In the genomic region with DNA sequence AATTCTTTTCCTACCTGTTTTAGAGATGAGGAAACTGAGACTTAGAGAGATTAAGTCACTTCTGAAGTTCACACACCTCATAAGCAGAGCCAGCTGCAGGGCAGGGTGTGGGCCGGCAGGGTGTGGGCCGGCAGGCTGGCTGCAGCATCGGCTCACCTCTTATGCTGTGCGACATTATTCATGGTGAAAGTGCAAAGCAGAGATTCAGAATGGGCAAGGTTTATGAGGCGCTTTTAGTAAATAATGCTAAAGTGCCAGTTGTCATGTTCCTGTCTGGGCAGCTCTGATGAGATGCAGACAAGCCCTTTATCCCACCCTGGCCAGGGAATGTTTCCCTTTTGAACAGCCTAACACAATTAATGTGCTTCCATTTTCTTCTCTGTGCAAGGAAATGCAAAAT, we compare ENCODE assay signal across 17 cellular contexts. TPM values are rescaled to one million over a fixed set of nuclear protein-coding genes. Genes with fewer than 3 reads are reported as not detected.
DNase-seq lines count a peak whose midpoint lies in the region; ATAC-seq and TF ChIP-seq lines count a peak whose summit lies in the region.
"Had no signal": no experiment of that assay in that cellular context is flagged by ENCODE, and none has a peak within 500 bp of the region (broad histone marks: within the 10 kb centered on the region; RNA-seq: fewer than 3 reads in every experiment).

No MANE protein-coding gene starts in this region.

- POLR2A ChIA-PET in PC-3 (lab: Charles Lee; ENCODE audit: unreplicated experiment) (no interaction called here), SK-N-SH (lab: Yijun Ruan, JAX) (no interaction called here)

- H3K9me3 ChIP-seq in PC-3 (ENCODE audit: low read length) (no peaks in the 10 kb centered on the region), SK-N-SH (no peaks in the 10 kb centered on the region), colonic mucosa (no peaks in the 10 kb centered on the region), neural progenitor cell (ENCODE audit: low read depth) (no peaks in the 10 kb centered on the region)
- H3K9me3 ChIP-seq: Caco-2, SJSA1 had no signal

- H3K27me3 Mint-ChIP-seq in neural progenitor cell (ENCODE audit: insufficient read depth, low read depth), result no peaks in the 10 kb centered on the region

- H3K27me3 ChIP-seq in PC-3 (ENCODE audit: low read length) (no peaks in the 10 kb centered on the region), SK-N-SH (ENCODE audit: insufficient read depth) (0 out of 2 replicates have a peak, but pooled peaks cover 6% of the 10 kb centered on the region), colonic mucosa (no peaks in the 10 kb centered on the region), neural progenitor cell (no peaks in the 10 kb centered on the region)

- H3K4me3 Mint-ChIP-seq in neural progenitor cell, result no peak overlapping the region
- H3K4me3 Mint-ChIP-seq: HFFc6 had no signal

- H3K4me1 Mint-ChIP-seq in neural progenitor cell, result no peaks in the 10 kb centered on the region

- H2AFZ ChIP-seq in PC-3 (ENCODE audit: low read length) (peak overlapping the region; percentile 54; the same call in 1 of the 2 replicates), SK-N-SH (ENCODE audit: low read depth) (no peak overlapping the region), neural progenitor cell (replicated peaks) (no peak overlapping the region)

- DNase-seq in PC-3 (peak; percentile 53), SK-N-SH (peak; percentile 58), colonic mucosa (peak; percentile 69), left colon (peak; percentile 65 to 80), retina (no peak), neural progenitor cell (ENCODE audit: low spot score) (no peak)
- no peak for DNase-seq in stimulated activated CD4-positive, alpha-beta T cell treated with anti-CD3 and anti-CD28 coated beads, Interleukin-2, amount 100 ng/mL, for 24 hours
- DNase-seq: Caco-2; DMS153; HFFc6; NCI-H1048; NCI-H226; NK-92 treated with Interleukin-12 subunit alpha and Interleukin-12 subunit beta, amount 100 ng/mL, for 24 hours had no signal

- TF ChIP-seq CTCF in PC-3 (conservative IDR thresholded peaks at IDR 0.05; ENCODE audit: low read depth, low read length) (0 out of 2 replicates have a peak, but pooled peaks have one; percentile 18), SK-N-SH (IDR thresholded peaks at IDR 0.05) (no peak), colonic mucosa (IDR thresholded peaks at IDR 0.05) (peak; percentile 25), neural progenitor cell (IDR thresholded peaks at IDR 0.05) (no peak)

- H3K27ac ChIP-seq in PC-3 (ENCODE audit: low read length) (no peak overlapping the region), SK-N-SH (ENCODE audit: low read depth in 2 of 2, low read length in 1 of 2) (peak overlapping the region in 1 of 2 experiments; percentile 58; a peak in 2 of 4 replicates), colonic mucosa (peak overlapping the region; percentile 95), neural progenitor cell (no peak overlapping the region)
- H3K27ac ChIP-seq: KMS-11, SJSA1 had no signal

- H4K20me1 ChIP-seq in PC-3 (ENCODE audit: low read length) (no peaks in the 10 kb centered on the region), SK-N-SH (ENCODE audit: insufficient read depth) (no peaks in the 10 kb centered on the region), neural progenitor cell (ENCODE audit: low read depth) (no peaks in the 10 kb centered on the region)

- H3K36me3 Mint-ChIP-seq in neural progenitor cell, result no peaks in the 10 kb centered on the region

- H3F3A ChIP-seq in PC-3 (ENCODE audit: low read length, unreplicated experiment), result peaks cover 4% of the 10 kb centered on the region
- H3F3A ChIP-seq in SK-N-SH (replicated peaks; ENCODE audit: insufficient read depth), result peaks cover 5% of the 10 kb centered on the region
- H3F3A ChIP-seq in neural progenitor cell (ENCODE audit: low read depth), result no peaks in the 10 kb centered on the region

- CTCF ChIA-PET in PC-3 (lab: Charles Lee) (no interaction called here), SK-N-SH (lab: Yijun Ruan, JAX) (interaction anchor here (1.3 to 6.1 kb wide), 4 partner anchors 13 to 365 kb away, joined by 3 to 42 read pairs (median 22); no protein-coding TSS in a partner anchor)

- WGBS in SK-N-SH (ENCODE audit: low lambda C conversion rate), result 11% methylated on average over 5 of the region's 5 CpGs

- H3K79me2 ChIP-seq in PC-3 (ENCODE audit: low read length), result no peaks in the 10 kb centered on the region
- no peaks in the 10 kb centered on the region for H3K79me2 ChIP-seq in SK-N-SH (ENCODE audit: insufficient read depth)
- H3K79me2 ChIP-seq in neural progenitor cell (ENCODE audit: low read depth), result no peaks in the 10 kb centered on the region

- TF ChIP-seq EP300 in SK-N-SH (IDR thresholded peaks at IDR 0.05; ENCODE audit: borderline replicate concordance in 1 of 2, low read depth in 1 of 2, low read length in 1 of 2), result peak in 1 of 2 experiments; percentile 45; a peak in 2 of 4 replicates

- H3K4me1 ChIP-seq in PC-3 (ENCODE audit: insufficient read depth, low read length) (peaks cover 38% of the 10 kb centered on the region), SK-N-SH (ENCODE audit: control insufficient read depth in 1 of 2, insufficient read depth in 2 of 2, low read depth in 1 of 2, low read length in 1 of 2) (peaks cover 0 to 12% of the 10 kb centered on the region in 2 experiments; a peak in 2 of 4 replicates), colonic mucosa (no peaks in the 10 kb centered on the region), neural progenitor cell (no peaks in the 10 kb centered on the region)

- no peak for TF ChIP-seq RAD21 in SK-N-SH (IDR thresholded peaks at IDR 0.05; ENCODE audit: low read length)

- no peaks in the 10 kb centered on the region for H3K9me3 Mint-ChIP-seq in neural progenitor cell
- H3K9me3 Mint-ChIP-seq: HFFc6 had no signal

- H3K9me2 ChIP-seq in PC-3 (replicated peaks; ENCODE audit: low read length) (no peaks in the 10 kb centered on the region), SK-N-SH (no peaks in the 10 kb centered on the region)

- no TSS peak for BruUV-seq in PC-3 (replicated peaks; lab: Mats Ljungman, UMichigan)

- H3K4me2 ChIP-seq in PC-3 (ENCODE audit: low read length) (peak overlapping the region; percentile 56), SK-N-SH (no peak overlapping the region), neural progenitor cell (no peak overlapping the region)
- H3K4me2 ChIP-seq: KMS-11 had no signal

- H3K27ac Mint-ChIP-seq in neural progenitor cell, result no peak overlapping the region
- H3K27ac Mint-ChIP-seq: HFFc6 had no signal

- ATAC-seq in PC-3 (peak; percentile 80), left colon (peak; percentile 70), GM19395 (IDR thresholded peaks at IDR 0.05; ENCODE audit: unreplicated experiment) (no peak)
- ATAC-seq: HepG2 had no signal

- 0 out of 2 replicates have a peak overlapping the region, but pooled peaks have one; percentile 11 for H3K4me3 ChIP-seq in PC-3 (ENCODE audit: low read length)
- H3K4me3 ChIP-seq in SK-N-SH (ENCODE audit: low read depth in 2 of 2, low read length in 1 of 2), result no peak overlapping the region
- no peak overlapping the region for H3K4me3 ChIP-seq in colonic mucosa
- H3K4me3 ChIP-seq in neural progenitor cell, result no peak overlapping the region
- H3K4me3 ChIP-seq: SJSA1 had no signal

- intact Hi-C loops in PC-3 (cut with micrococcal nuclease), result no loop called here
- intact Hi-C loops in colonic mucosa (cut with DNase I), result no loop called here
- intact Hi-C loops in left colon (cut with DNase I, micrococcal nuclease), result no loop called here

- H3K36me3 ChIP-seq in PC-3 (ENCODE audit: low read depth, low read length) (no peaks in the 10 kb centered on the region), SK-N-SH (replicated peaks in 1 of 2; ENCODE audit: control insufficient read depth in 1 of 2, insufficient read depth in 2 of 2, low read length in 1 of 2) (no peaks in the 10 kb centered on the region), colonic mucosa (no peaks in the 10 kb centered on the region), neural progenitor cell (no peaks in the 10 kb centered on the region)
- H3K36me3 ChIP-seq: SJSA1 had no signal

- H3K9ac ChIP-seq in PC-3 (ENCODE audit: low read length), result no peak overlapping the region
- H3K9ac ChIP-seq in SK-N-SH, result no peak overlapping the region
- H3K9ac ChIP-seq in colonic mucosa (ENCODE audit: low read depth in 2 of 2, low read length in 2 of 2), result peak overlapping the region in 1 of 2 donors; percentile 9
- no peak overlapping the region for H3K9ac ChIP-seq in neural progenitor cell
- H3K9ac ChIP-seq: KMS-11 had no signal

TF ChIP-seq in SK-N-SH, 30 proteins besides CTCF, POLR2A, EP300 and RAD21:
- TF ChIP-seq RCOR1 (IDR thresholded peaks at IDR 0.05; ENCODE audit: low read length), result peak; percentile 49; the same call in 1 of the 2 replicates
- no peak for TF ChIP-seq ELF1 (IDR thresholded peaks at IDR 0.05)
- no peak for TF ChIP-seq MXI1 (IDR thresholded peaks at IDR 0.05; ENCODE audit: low read depth, low read length)
- peak; percentile 68; the same call in 1 of the 2 replicates for TF ChIP-seq GATA2 (CRISPR knock-in tag; IDR thresholded peaks at IDR 0.05)

RNA-seq across cellular contexts. Expression of gene MAB21L3, which starts 14.6 kb away (rescaled TPM):
- total RNA-seq in PC-3 (2014; rRNA removed) (1.4 and 2.6 TPM in 2 replicates), colonic mucosa (1 to 10 TPM; 3.9 to 4.5 TPM), left colon (1 to 10 TPM; 4.7 to 5.7 TPM), neural progenitor cell (ENCODE audit: low replicate concordance) (not detected in 2 replicates)
- polyA plus RNA-seq in SK-N-SH (2012; rRNA removed), result not detected in 2 replicates
- not detected in 2 replicates for polyA plus RNA-seq in SK-N-SH (2012; cell fraction: cytosol; rRNA removed)
- not detected in 2 replicates for polyA plus RNA-seq in SK-N-SH (2012; cell fraction: nucleus; rRNA removed)
- total RNA-seq: SJSA1 had no signal

Comparison
In these comparisons a context has a peak if more than half of its experiments do, and no peak if none do; other contexts are left out.
1. DNase-seq: peak in PC-3 (single experiment), SK-N-SH (single experiment), colonic mucosa (single experiment) and left colon (2 of 2); none in retina (single experiment), neural progenitor cell (single experiment) and stimulated activated CD4-positive, alpha-beta T cell treated with anti-CD3 and anti-CD28 coated beads, Interleukin-2, amount 100 ng/mL, for 24 hours (0 of 2).
2. CTCF ChIP-seq: peak in PC-3 (single experiment) and colonic mucosa (single experiment); none in SK-N-SH (single experiment) and neural progenitor cell (single experiment).